In the genomic region with DNA sequence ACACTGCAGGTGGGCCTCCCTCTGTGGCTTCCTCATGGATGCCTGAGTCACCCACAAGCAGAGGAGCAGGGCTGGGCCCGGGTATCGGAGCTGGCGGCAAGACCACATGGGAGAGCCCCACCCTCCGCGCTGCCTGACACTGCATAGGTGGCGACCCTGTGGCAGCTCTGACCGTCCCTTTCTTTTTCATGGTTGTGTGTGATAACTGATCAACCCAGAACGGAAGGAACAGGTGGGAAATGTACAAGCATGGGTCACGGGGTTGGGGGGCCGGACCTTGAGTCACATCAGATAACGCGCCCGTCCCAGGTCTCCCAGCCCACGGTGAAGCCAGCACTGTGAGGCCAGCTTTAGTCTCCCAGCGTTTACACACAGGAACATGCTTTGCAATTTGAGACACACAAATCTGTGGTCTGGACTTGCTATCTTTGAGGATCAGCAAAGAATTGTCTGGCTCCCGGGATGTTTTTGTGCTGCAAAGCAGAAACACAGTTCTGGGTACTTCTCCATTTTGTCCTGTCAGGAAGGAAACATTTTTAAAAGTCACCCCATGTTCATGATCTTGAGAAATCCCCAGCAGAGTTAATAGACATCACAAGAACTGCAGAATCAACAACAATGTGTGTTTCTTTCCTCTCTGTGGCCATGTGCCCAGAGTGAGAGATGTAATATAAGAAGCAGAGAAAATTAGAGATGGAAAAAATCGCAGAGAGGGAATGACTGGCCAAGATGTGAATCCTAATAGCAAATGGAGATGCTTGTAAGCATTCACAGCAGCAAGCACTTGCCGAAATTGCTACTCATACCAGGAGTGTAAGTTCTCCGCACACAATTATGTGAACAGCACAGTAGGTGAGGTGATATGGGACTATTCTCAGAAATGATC, we compare ENCODE assay signal across 8 cellular contexts.
DNase-seq lines count a peak whose midpoint lies in the region; ATAC-seq, FAIRE-seq and TF ChIP-seq lines count a peak whose summit lies in the region.

No MANE protein-coding gene starts in this region.

- ATAC-seq in GM21526 (IDR thresholded peaks at IDR 0.05; ENCODE audit: low FRiP score, unreplicated experiment) (peak; percentile 64), left colon (peak; percentile 35)

- FAIRE-seq in GM12891 (lab: Jason Lieb, UNC) (peak; percentile 93), RCC 7860 (lab: Jason Lieb, UNC) (no peak)

- intact Hi-C loops in left colon (cut with DNase I, micrococcal nuclease) = no loop called here

- DNase-seq in GM12891 (ENCODE audit: insufficient read length, low spot score) (no peak), LHCN-M2 (ENCODE audit: low read depth) (peak; percentile 55), amniotic stem cell (lab: John Stamatoyannopoulos, UW) (peak; percentile 14), left colon (no peak), RCC 7860 (ENCODE audit: low spot score) (no peak), DMS53 (lab: John Stamatoyannopoulos, UW) (no peak)
- peak; percentile 46 for DNase-seq in stimulated activated CD8-positive, alpha-beta memory T cell treated with anti-CD3 and anti-CD28 coated beads, Interleukin-4, amount 100 ng/mL, for 48 hours

- no peak for TF ChIP-seq POLR2A in GM12891 (IDR thresholded peaks at IDR 0.05; ENCODE audit: low read depth, low read length)

TF ChIP-seq in GM12891, 5 proteins besides CTCF, POLR2A, EP300 and RAD21:
- TF ChIP-seq PAX5 (IDR thresholded peaks at IDR 0.05; ENCODE audit: insufficient read depth, low read length, severe bottlenecking) (no peak), POU2F2 (IDR thresholded peaks at IDR 0.05; ENCODE audit: low read depth, low read length) (0 out of 2 replicates have a peak, but pooled peaks have one; percentile 7), TAF1 (IDR thresholded peaks at IDR 0.05; ENCODE audit: low read depth, low read length) (peak; percentile 40; the same call in 1 of the 2 replicates), POLR2AphosphoS5 (IDR thresholded peaks at IDR 0.05; ENCODE audit: low read depth, low read length) (peak; percentile 44; the same call in 1 of the 2 replicates)

Comparison
In these comparisons a context has a peak if more than half of its experiments do, and no peak if none do; other contexts are left out.
1. DNase-seq: peak in LHCN-M2 (single experiment), amniotic stem cell (single experiment) and stimulated activated CD8-positive, alpha-beta memory T cell treated with anti-CD3 and anti-CD28 coated beads, Interleukin-4, amount 100 ng/mL, for 48 hours (single experiment); none in GM12891 (single experiment), left colon (0 of 2), RCC 7860 (single experiment) and DMS53 (single experiment).